ENCODE assay signal across 32 cellular contexts in the genomic region with DNA sequence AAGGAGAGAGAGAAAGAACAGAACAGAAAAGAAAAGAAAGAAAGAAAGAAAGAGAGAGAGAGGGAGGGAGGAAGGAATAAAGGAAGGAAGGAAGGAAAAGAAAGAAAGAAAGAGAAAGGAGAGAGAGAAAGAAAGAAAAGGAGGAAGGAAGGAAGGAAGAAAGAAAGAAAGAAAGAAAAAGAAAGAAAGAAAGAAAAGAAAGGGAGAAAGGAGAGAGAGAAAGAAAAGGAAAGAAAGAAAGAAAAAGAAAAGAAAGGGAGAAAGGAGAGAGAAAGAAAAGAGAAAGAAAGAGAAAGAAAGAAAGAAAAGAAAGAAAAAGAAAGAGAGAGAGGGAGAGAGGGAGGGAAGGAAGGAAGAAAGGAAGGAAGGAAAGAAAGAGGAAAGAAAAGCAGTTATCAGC.
"Had no signal": no experiment of that assay in that cellular context is flagged by ENCODE, and none has a peak within 500 bp of the region (broad histone marks: within the 10 kb centered on the region; RNA-seq: fewer than 3 reads in every experiment).

No MANE protein-coding gene starts in this region.

- DNase-seq: activated CD4-positive, alpha-beta memory T cell treated with anti-CD3 and anti-CD28 coated beads, Interleukin-2, amount 10 ng/mL, durations not matched to agents 7 days and 5 days; activated CD4-positive, alpha-beta T cell treated with anti-CD3 and anti-CD28 coated beads for 1 hour; activated CD4-positive, alpha-beta T cell treated with anti-CD3 and anti-CD28 coated beads for 4 hours; activated CD4-positive, alpha-beta T cell treated with anti-CD3 and anti-CD28 coated beads, Interleukin-2, amount 10 ng/mL, durations not matched to agents 7 days and 5 days; activated CD4-positive, alpha-beta T cell treated with anti-CD3 and anti-CD28 coated beads, Interleukin-2, amount 50 U/mL, for 4 hours; activated CD8-positive, alpha-beta memory T cell treated with anti-CD3 and anti-CD28 coated beads, Interleukin-2, amount 10 ng/mL, durations not matched to agents 7 days and 5 days; activated CD8-positive, alpha-beta memory T cell treated with anti-CD3 and anti-CD28 coated beads, Interleukin-2, amount 50 U/mL, for 4 hours; activated effector memory CD4-positive, alpha-beta T cell treated with anti-CD3 and anti-CD28 coated beads, Interleukin-2, amount 50 U/mL, for 16 hours; activated naive CD4-positive, alpha-beta T cell treated with anti-CD3 and anti-CD28 coated beads for 36 hours; activated naive CD8-positive, alpha-beta T cell treated with anti-CD3 and anti-CD28 coated beads for 36 hours; activated naive CD8-positive, alpha-beta T cell treated with anti-CD3 and anti-CD28 coated beads, Interleukin-2, amount 50 U/mL, for 24 hours; activated T-cell treated with anti-CD3 and anti-CD28 coated beads, Interleukin-2, amount 50 U/mL, for 1 hour; activated T-cell treated with anti-CD3 and anti-CD28 coated beads, Interleukin-2, amount 50 U/mL, for 48 hours; adrenal gland; amygdala; aorta; body of pancreas; caudate nucleus; cortex of kidney; dermis blood vessel endothelial cell; effector CD4-positive, alpha-beta T cell; effector memory CD8-positive, alpha-beta T cell; erythroblast; foreskin keratinocyte; head of caudate nucleus; T-helper 1 cell; T-helper 17 cell had no signal

- H3K4me1 Mint-ChIP-seq: activated CD4-positive, alpha-beta memory T cell treated with anti-CD3 and anti-CD28 coated beads, Interleukin-2, amount 10 ng/mL, durations not matched to agents 7 days and 5 days; activated CD4-positive, alpha-beta T cell treated with anti-CD3 and anti-CD28 coated beads, Interleukin-2, amount 10 ng/mL, durations not matched to agents 7 days and 5 days; activated CD8-positive, alpha-beta memory T cell treated with anti-CD3 and anti-CD28 coated beads, Interleukin-2, amount 10 ng/mL, durations not matched to agents 7 days and 5 days; activated naive CD4-positive, alpha-beta T cell treated with anti-CD3 and anti-CD28 coated beads, Interleukin-2, amount 50 U/mL, for 24 hours; activated naive CD8-positive, alpha-beta T cell treated with anti-CD3 and anti-CD28 coated beads for 36 hours; activated naive CD8-positive, alpha-beta T cell treated with anti-CD3 and anti-CD28 coated beads, Interleukin-2, amount 50 U/mL, for 24 hours; T-helper 17 cell had no signal

- H3K27me3 Mint-ChIP-seq: activated CD4-positive, alpha-beta memory T cell treated with anti-CD3 and anti-CD28 coated beads, Interleukin-2, amount 10 ng/mL, durations not matched to agents 7 days and 5 days; activated CD4-positive, alpha-beta T cell treated with anti-CD3 and anti-CD28 coated beads, Interleukin-2, amount 10 ng/mL, durations not matched to agents 7 days and 5 days; activated CD8-positive, alpha-beta memory T cell treated with anti-CD3 and anti-CD28 coated beads, Interleukin-2, amount 10 ng/mL, durations not matched to agents 7 days and 5 days; activated naive CD4-positive, alpha-beta T cell treated with anti-CD3 and anti-CD28 coated beads, Interleukin-2, amount 50 U/mL, for 24 hours; activated naive CD8-positive, alpha-beta T cell treated with anti-CD3 and anti-CD28 coated beads for 36 hours; activated naive CD8-positive, alpha-beta T cell treated with anti-CD3 and anti-CD28 coated beads, Interleukin-2, amount 50 U/mL, for 24 hours; effector memory CD8-positive, alpha-beta T cell; T-helper 17 cell had no signal

- H3K9me3 Mint-ChIP-seq: activated CD4-positive, alpha-beta T cell treated with anti-CD3 and anti-CD28 coated beads, Interleukin-2, amount 10 ng/mL, durations not matched to agents 7 days and 5 days; activated naive CD4-positive, alpha-beta T cell treated with anti-CD3 and anti-CD28 coated beads for 36 hours; activated naive CD8-positive, alpha-beta T cell treated with anti-CD3 and anti-CD28 coated beads for 36 hours; activated T-helper 1 cell treated with anti-CD3 and anti-CD28 coated beads, Interleukin-12 subunit alpha, Interleukin-12 subunit beta, Interleukin-2, Interleukin-4 antibody, amounts not matched to agents 30 ng/mL and 10 ng/mL and 1 ng/mL, durations not matched to agents 14 hours and 24 hours and 36 hours; activated T-helper 2 cell treated with anti-CD3 and anti-CD28 coated beads, Interferon-gamma antibody, Interleukin-2, Interleukin-4, amounts not matched to agents 10 μg/mL and 5 μg/mL and 100 μg/mL, durations not matched to agents 14 hours and 24 hours and 36 hours; T-helper 2 cell treated with Interferon-gamma antibody and Interleukin-4, amounts not matched to agents 5 μg/mL and 100 μg/mL, for 36 hours had no signal

- H3K36me3 Mint-ChIP-seq: activated CD8-positive, alpha-beta memory T cell treated with anti-CD3 and anti-CD28 coated beads, Interleukin-2, amount 10 ng/mL, durations not matched to agents 7 days and 5 days; activated naive CD4-positive, alpha-beta T cell treated with anti-CD3 and anti-CD28 coated beads, Interleukin-2, amount 50 U/mL, for 24 hours; activated naive CD8-positive, alpha-beta T cell treated with anti-CD3 and anti-CD28 coated beads for 36 hours had no signal

- ATAC-seq: activated CD8-positive, alpha-beta memory T cell treated with anti-CD3 and anti-CD28 coated beads, Interleukin-2, amount 10 ng/mL, durations not matched to agents 7 days and 5 days; activated naive CD8-positive, alpha-beta T cell treated with anti-CD3 and anti-CD28 coated beads, Interleukin-2, amount 50 U/mL, for 24 hours; body of pancreas; effector memory CD8-positive, alpha-beta T cell; foreskin keratinocyte; gastroesophageal sphincter; T-helper 17 cell had no signal

- H3K27ac Mint-ChIP-seq: activated CD4-positive, alpha-beta memory T cell treated with anti-CD3 and anti-CD28 coated beads, Interleukin-2, amount 10 ng/mL, durations not matched to agents 7 days and 5 days; activated CD4-positive, alpha-beta T cell treated with anti-CD3 and anti-CD28 coated beads, Interleukin-2, amount 10 ng/mL, durations not matched to agents 7 days and 5 days; activated CD8-positive, alpha-beta memory T cell treated with anti-CD3 and anti-CD28 coated beads, Interleukin-2, amount 10 ng/mL, durations not matched to agents 7 days and 5 days; activated naive CD4-positive, alpha-beta T cell treated with anti-CD3 and anti-CD28 coated beads for 36 hours; activated naive CD4-positive, alpha-beta T cell treated with anti-CD3 and anti-CD28 coated beads, Interleukin-2, amount 50 U/mL, for 24 hours; activated naive CD8-positive, alpha-beta T cell treated with anti-CD3 and anti-CD28 coated beads for 36 hours; activated naive CD8-positive, alpha-beta T cell treated with anti-CD3 and anti-CD28 coated beads, Interleukin-2, amount 50 U/mL, for 24 hours; activated T-helper 1 cell treated with anti-CD3 and anti-CD28 coated beads, Interleukin-12 subunit alpha, Interleukin-12 subunit beta, Interleukin-2, Interleukin-4 antibody, amounts not matched to agents 30 ng/mL and 10 ng/mL and 1 ng/mL, durations not matched to agents 14 hours and 24 hours and 36 hours; activated T-helper 2 cell treated with anti-CD3 and anti-CD28 coated beads, Interferon-gamma antibody, Interleukin-2, Interleukin-4, amounts not matched to agents 10 μg/mL and 5 μg/mL and 100 μg/mL, durations not matched to agents 14 hours and 24 hours and 36 hours; effector memory CD8-positive, alpha-beta T cell; T-helper 17 cell; T-helper 2 cell treated with Interferon-gamma antibody and Interleukin-4, amounts not matched to agents 5 μg/mL and 100 μg/mL, for 36 hours had no signal

- H3K4me3 Mint-ChIP-seq: activated CD4-positive, alpha-beta memory T cell treated with anti-CD3 and anti-CD28 coated beads, Interleukin-2, amount 10 ng/mL, durations not matched to agents 7 days and 5 days; activated CD4-positive, alpha-beta T cell treated with anti-CD3 and anti-CD28 coated beads, Interleukin-2, amount 10 ng/mL, durations not matched to agents 7 days and 5 days; activated CD8-positive, alpha-beta memory T cell treated with anti-CD3 and anti-CD28 coated beads, Interleukin-2, amount 10 ng/mL, durations not matched to agents 7 days and 5 days; activated naive CD4-positive, alpha-beta T cell treated with anti-CD3 and anti-CD28 coated beads for 36 hours; activated naive CD4-positive, alpha-beta T cell treated with anti-CD3 and anti-CD28 coated beads, Interleukin-2, amount 50 U/mL, for 24 hours; activated naive CD8-positive, alpha-beta T cell treated with anti-CD3 and anti-CD28 coated beads for 36 hours; activated naive CD8-positive, alpha-beta T cell treated with anti-CD3 and anti-CD28 coated beads, Interleukin-2, amount 50 U/mL, for 24 hours; activated T-helper 1 cell treated with anti-CD3 and anti-CD28 coated beads, Interleukin-12 subunit alpha, Interleukin-12 subunit beta, Interleukin-2, Interleukin-4 antibody, amounts not matched to agents 30 ng/mL and 10 ng/mL and 1 ng/mL, durations not matched to agents 14 hours and 24 hours and 36 hours; effector memory CD8-positive, alpha-beta T cell; T-helper 17 cell; T-helper 2 cell treated with Interferon-gamma antibody and Interleukin-4, amounts not matched to agents 5 μg/mL and 100 μg/mL, for 36 hours had no signal
